ENCODE assay signal across 8 cellular contexts in the genomic region with DNA sequence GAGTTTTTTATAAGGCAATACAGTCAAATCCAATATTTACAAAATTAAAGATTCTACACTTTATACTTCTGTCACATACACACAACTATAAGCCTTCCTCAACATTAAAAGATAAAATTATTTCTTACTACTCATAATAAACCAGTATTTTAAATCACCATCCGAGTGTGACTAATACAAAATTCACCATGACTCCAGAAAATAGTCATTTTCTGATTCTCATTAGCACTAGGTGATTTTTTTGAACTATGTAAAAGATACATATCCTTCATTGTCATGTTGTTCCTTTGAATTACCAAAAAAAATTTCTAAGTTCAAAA. TPM values are rescaled to one million over a fixed set of nuclear protein-coding genes. Genes with fewer than 3 reads are reported as not detected.
DNase-seq lines count a peak whose midpoint lies in the region; ATAC-seq, FAIRE-seq and TF ChIP-seq lines count a peak whose summit lies in the region.

No MANE protein-coding gene starts in this region.

- no peaks in the 10 kb centered on the region for H3K36me3 Mint-ChIP-seq in memory B cell

- peaks cover 24% of the 10 kb centered on the region for H3K4me1 ChIP-seq in HUES64 (ENCODE audit: insufficient read depth, low read length)
- no peaks in the 10 kb centered on the region for H3K4me1 ChIP-seq in GM12878 (ENCODE audit: control insufficient read depth, insufficient read depth, low read length)

- no peak for TF ChIP-seq POLR2A in GM12878 (IDR thresholded peaks at IDR 0.05; ENCODE audit: low read depth, low read length)

- TF ChIP-seq EP300 in GM12878 (IDR thresholded peaks at IDR 0.05; ENCODE audit: borderline replicate concordance in 1 of 2, control insufficient read depth in 1 of 2, low read depth in 2 of 2, low read length in 2 of 2), result no peak

- no peak for FAIRE-seq in GM12878 (lab: Jason Lieb, UNC)

- H2AFZ ChIP-seq in GM12878 (ENCODE audit: control insufficient read depth, low read depth, low read length), result peak overlapping the region; percentile 75

- H3K4me3 Mint-ChIP-seq in memory B cell, result no peak overlapping the region

- peak overlapping the region; percentile 99 for H3K27ac ChIP-seq in HUES64 (ENCODE audit: low read depth, low read length)
- peak overlapping the region; percentile 83 for H3K27ac ChIP-seq in GM12878 (ENCODE audit: control insufficient read depth, insufficient read depth)

- no peak for DNase-seq in AG04449 (ENCODE audit: low read depth, low spot score)
- DNase-seq in GM12878 (ENCODE audit: low read depth, low spot score), result no peak
- DNase-seq in memory B cell (ENCODE audit: low spot score in 2 of 2), result no peak
- DNase-seq in head of caudate nucleus, result no peak
- no peak for DNase-seq in epidermal melanocyte (ENCODE audit: insufficient read length, low spot score)

- peak overlapping the region; percentile 25 for H3K27ac Mint-ChIP-seq in memory B cell

- peak overlapping the region; percentile 48 for H3K4me3 ChIP-seq in AG04449 (ENCODE audit: low read depth, low read length)
- peak overlapping the region; percentile 72 for H3K4me3 ChIP-seq in HUES64 (ENCODE audit: low read length)
- H3K4me3 ChIP-seq in GM12878, result peak overlapping the region; percentile 81; the same call in 1 of the 2 replicates

- H3K9me3 ChIP-seq in HUES64 (ENCODE audit: insufficient read depth, low read depth, low read length) (no peaks in the 10 kb centered on the region), GM12878 (replicated peaks; ENCODE audit: control insufficient read depth, insufficient read depth, low read length) (no peaks in the 10 kb centered on the region)

- no peaks in the 10 kb centered on the region for H3K36me3 ChIP-seq in HUES64 (ENCODE audit: insufficient read depth, low read length)
- no peaks in the 10 kb centered on the region for H3K36me3 ChIP-seq in GM12878 (ENCODE audit: control insufficient read depth in 2 of 2, insufficient read depth in 2 of 2, low read length in 1 of 2)

- WGBS in HUES64, result 43% methylated on average over 1 of the region's 1 CpG
- 0% methylated on average over 1 of the region's 1 CpG for WGBS in GM12878 (ENCODE audit: insufficient coverage, insufficient replicate concordance, low lambda C conversion rate, missing lambda C conversion rate)

- in situ Hi-C loops in GM12878 (cut with MboI), result no loop called here

- CTCF ChIA-PET in AG04449 (lab: Yijun Ruan, JAX), result interaction anchor here (1.3 kb wide), 1 partner anchor 438 kb away, joined by 4 read pairs; no protein-coding TSS in a partner anchor
- CTCF ChIA-PET in GM12878 (lab: Yijun Ruan, JAX), result interaction anchor here (0.7 to 3.5 kb wide), 11 partner anchors 9 to 435 kb away, joined by 3 to 21 read pairs (median 4); no protein-coding TSS in a partner anchor

- TF ChIP-seq RAD21 in GM12878 (IDR thresholded peaks at IDR 0.05; ENCODE audit: insufficient read depth, low read depth, low read length), result no peak

- H3K27me3 ChIP-seq in HUES64 (ENCODE audit: insufficient read depth, low read length) (no peaks in the 10 kb centered on the region), GM12878 (replicated peaks in 1 of 2; ENCODE audit: control insufficient read depth in 2 of 2, insufficient read depth in 2 of 2, low read length in 1 of 2) (no peaks in the 10 kb centered on the region)

- intact Hi-C loops in GM12878 (cut with micrococcal nuclease; ENCODE audit: unreplicated experiment) (loop anchor here (1.0 to 10.0 kb wide), 6 partner anchors 52 to 432 kb away; no protein-coding TSS in a partner anchor), head of caudate nucleus (cut with DNase I) (no loop called here)

- H3K4me2 ChIP-seq in GM12878 (ENCODE audit: control insufficient read depth, insufficient read depth), result peak overlapping the region; percentile 65

- H4K20me1 ChIP-seq in GM12878 (ENCODE audit: control insufficient read depth, insufficient read depth), result no peaks in the 10 kb centered on the region

- no peaks in the 10 kb centered on the region for H3K27me3 Mint-ChIP-seq in memory B cell

- TF ChIP-seq CTCF in AG04449 (IDR thresholded peaks at IDR 0.05; ENCODE audit: insufficient read depth, low read length, missing control alignments) (no peak), GM12878 (IDR thresholded peaks at IDR 0.05 in 2 of 3, conservative IDR thresholded peaks at IDR 0.05 in 1 of 3; ENCODE audit: control insufficient read depth in 2 of 3, extremely low read depth in 1 of 3, insufficient read depth in 1 of 3, low read depth in 3 of 3, low read length in 3 of 3) (no peak)

- peaks cover 12% of the 10 kb centered on the region for H3K4me1 Mint-ChIP-seq in memory B cell

- ATAC-seq in GM12878 (peak; percentile 6; the same call in 1 of the 3 replicates), memory B cell (ENCODE audit: low read depth) (no peak), HG03095 (IDR thresholded peaks at IDR 0.05; ENCODE audit: unreplicated experiment) (no peak), HG03175 (IDR thresholded peaks at IDR 0.05; ENCODE audit: unreplicated experiment) (no peak)

- H3K9me3 Mint-ChIP-seq in memory B cell, result no peaks in the 10 kb centered on the region

- H3K79me2 ChIP-seq in GM12878 (ENCODE audit: control insufficient read depth, insufficient read depth, low read length), result peaks cover 34% of the 10 kb centered on the region

- peak overlapping the region; percentile 86 for H3K9ac ChIP-seq in HUES64 (ENCODE audit: low read depth, low read length)
- H3K9ac ChIP-seq in GM12878 (ENCODE audit: control insufficient read depth, insufficient read depth, low read length), result peak overlapping the region; percentile 67

- POLR2A ChIA-PET in AG04449 (lab: Yijun Ruan, JAX), result interaction anchor here (0.7 to 1.7 kb wide), 3 partner anchors 16 to 265 kb away, joined by 3 to 6 read pairs (median 5); no protein-coding TSS in a partner anchor
- POLR2A ChIA-PET in GM12878 (lab: Charles Lee), result interaction anchor here (0.5 to 3.8 kb wide), 12 partner anchors 11 to 428 kb away, joined by 3 to 24 read pairs (median 6); no protein-coding TSS in a partner anchor

- RAD21 ChIA-PET in GM12878 (lab: Charles Lee; ENCODE audit: unreplicated experiment), result interaction anchor here (0.9 to 6.8 kb wide), 21 partner anchors 10 to 711 kb away, joined by 3 to 56 read pairs (median 6); no protein-coding TSS in a partner anchor

- no TSS peak for BruUV-seq in GM12878 (replicated peaks; lab: Mats Ljungman, UMichigan)

- SMC1A ChIA-PET in GM12878 (lab: Charles Lee; ENCODE audit: uncharacterized antibody, unreplicated experiment), result interaction anchor here (0.7 to 5.8 kb wide), 26 partner anchors 8 to 435 kb away, joined by 3 to 47 read pairs (median 5); no protein-coding TSS in a partner anchor

TF ChIP-seq in GM12878, 131 proteins besides CTCF, POLR2A, EP300 and RAD21 (continues in another document):
- TF ChIP-seq, protein P1, sequence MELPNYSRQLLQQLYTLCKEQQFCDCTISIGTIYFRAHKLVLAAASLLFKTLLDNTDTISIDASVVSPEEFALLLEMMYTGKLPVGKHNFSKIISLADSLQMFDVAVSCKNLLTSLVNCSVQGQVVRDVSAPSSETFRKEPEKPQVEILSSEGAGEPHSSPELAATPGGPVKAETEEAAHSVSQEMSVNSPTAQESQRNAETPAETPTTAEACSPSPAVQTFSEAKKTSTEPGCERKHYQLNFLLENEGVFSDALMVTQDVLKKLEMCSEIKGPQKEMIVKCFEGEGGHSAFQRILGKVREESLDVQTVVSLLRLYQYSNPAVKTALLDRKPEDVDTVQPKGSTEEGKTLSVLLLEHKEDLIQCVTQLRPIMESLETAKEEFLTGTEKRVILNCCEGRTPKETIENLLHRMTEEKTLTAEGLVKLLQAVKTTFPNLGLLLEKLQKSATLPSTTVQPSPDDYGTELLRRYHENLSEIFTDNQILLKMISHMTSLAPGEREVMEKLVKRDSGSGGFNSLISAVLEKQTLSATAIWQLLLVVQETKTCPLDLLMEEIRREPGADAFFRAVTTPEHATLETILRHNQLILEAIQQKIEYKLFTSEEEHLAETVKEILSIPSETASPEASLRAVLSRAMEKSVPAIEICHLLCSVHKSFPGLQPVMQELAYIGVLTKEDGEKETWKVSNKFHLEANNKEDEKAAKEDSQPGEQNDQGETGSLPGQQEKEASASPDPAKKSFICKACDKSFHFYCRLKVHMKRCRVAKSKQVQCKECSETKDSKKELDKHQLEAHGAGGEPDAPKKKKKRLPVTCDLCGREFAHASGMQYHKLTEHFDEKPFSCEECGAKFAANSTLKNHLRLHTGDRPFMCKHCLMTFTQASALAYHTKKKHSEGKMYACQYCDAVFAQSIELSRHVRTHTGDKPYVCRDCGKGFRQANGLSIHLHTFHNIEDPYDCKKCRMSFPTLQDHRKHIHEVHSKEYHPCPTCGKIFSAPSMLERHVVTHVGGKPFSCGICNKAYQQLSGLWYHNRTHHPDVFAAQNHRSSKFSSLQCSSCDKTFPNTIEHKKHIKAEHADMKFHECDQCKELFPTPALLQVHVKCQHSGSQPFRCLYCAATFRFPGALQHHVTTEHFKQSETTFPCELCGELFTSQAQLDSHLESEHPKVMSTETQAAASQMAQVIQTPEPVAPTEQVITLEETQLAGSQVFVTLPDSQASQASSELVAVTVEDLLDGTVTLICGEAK (IDR thresholded peaks at IDR 0.05; ENCODE audit: borderline replicate concordance), result peak; percentile 73; the same call in 1 of the 2 replicates
- TF ChIP-seq RUNX3 (IDR thresholded peaks at IDR 0.05; ENCODE audit: low read length), result no peak

RNA-seq across cellular contexts. Expression of a gene that starts 0.6 kb away (rescaled TPM):
- polyA plus RNA-seq in HUES64 (2013, experiment 1 of 2), result 11.8 TPM
- polyA plus RNA-seq in HUES64 (2013, experiment 2 of 2), result 10.0 TPM
- total RNA-seq in GM12878 (2013; cell fraction: nucleolus; rRNA removed), result 62.0 and 64.1 TPM in 2 replicates
- 5.9 and 7.4 TPM in 2 replicates for total RNA-seq in GM12878 (2014; rRNA removed)
- total RNA-seq in GM12878 (2014; rRNA removed; fragmentation: Illumina TruSeq; extraction: Trizol), result 7.0 and 7.6 TPM in 2 replicates
- 3.6 and 4.0 TPM in 2 replicates for total RNA-seq in GM12878 (2021)
- polyA plus RNA-seq in GM12878 (2011; ENCODE audit: low read depth), result 2.2 TPM
- 9.8 and 18.1 TPM in 2 replicates for polyA plus RNA-seq in GM12878 (2011; rRNA removed)
- polyA plus RNA-seq in GM12878 (2011; cell fraction: cytosol; rRNA removed), result 2.5 and 4.2 TPM in 2 replicates
- polyA plus RNA-seq in GM12878 (2011; cell fraction: nucleus; rRNA removed), result 9.5 and 9.8 TPM in 2 replicates
- polyA plus RNA-seq in GM12878 (2012), result 3.6 TPM in 2 replicates
- polyA plus RNA-seq in GM12878 (2014; fragmentation: Illumina TruSeq; extraction: Trizol), result 5.7 and 8.0 TPM in 2 replicates
- polyA plus RNA-seq in GM12878 (2014; fragmentation: Nextera tagmentation; extraction: Ambion mirVana), result 1 to 10 TPM; 1.6 to 2.2 TPM
- 2.4 and 3.4 TPM in 2 replicates for polyA plus RNA-seq in GM12878 (2014; rRNA removed)
- 1 to 10 TPM; 1.8 to 2.2 TPM for polyA plus RNA-seq in GM12878 (2016; fragmentation: Nextera tagmentation; extraction: Ambion mirVana)
- 14.2 and 17.4 TPM in 2 replicates for polyA minus RNA-seq in GM12878 (2011; rRNA and poly(A)+ RNA removed)
- polyA minus RNA-seq in GM12878 (2011; cell fraction: cytosol; rRNA and poly(A)+ RNA removed), result 4.3 and 6.9 TPM in 2 replicates
- polyA minus RNA-seq in GM12878 (2011; cell fraction: nucleus; rRNA and poly(A)+ RNA removed), result 12.0 and 13.6 TPM in 2 replicates
